ENCODE assay signal across 17 cellular contexts in the genomic region with DNA sequence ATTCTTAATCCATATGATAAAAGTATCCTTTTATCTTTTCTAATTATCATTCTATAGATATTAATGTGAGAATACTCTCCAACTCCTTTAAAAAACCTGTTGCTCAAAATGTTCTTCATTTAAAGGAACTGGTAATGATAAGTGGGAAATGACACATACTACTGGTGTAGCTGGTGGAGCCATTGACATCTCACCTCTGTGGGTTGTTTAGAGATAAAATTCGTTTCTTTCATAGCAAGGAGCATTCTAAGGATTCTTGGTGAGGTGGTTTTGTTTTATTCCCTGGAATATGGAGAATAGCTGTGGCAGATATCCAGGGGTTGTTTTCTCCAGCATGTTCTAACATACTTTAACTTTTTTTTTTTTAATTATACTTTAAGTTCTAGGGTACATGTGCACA.
"Had no signal": no experiment of that assay in that cellular context is flagged by ENCODE, and none has a peak within 500 bp of the region (broad histone marks: within the 10 kb centered on the region; RNA-seq: fewer than 3 reads in every experiment).

No MANE protein-coding gene starts in this region.

- H3K36me3 ChIP-seq: cardiac muscle cell, colonic mucosa, esophagus muscularis mucosa, lower lobe of right lung, upper lobe of left lung had no signal

- H3K4me1 ChIP-seq: colonic mucosa, lower lobe of right lung, upper lobe of left lung had no signal

- H3K4me3 ChIP-seq: cardiac muscle cell, colonic mucosa, esophagus muscularis mucosa, lower lobe of right lung, smooth muscle cell, upper lobe of left lung had no signal

- H3K27me3 ChIP-seq: cardiac muscle cell, colonic mucosa, esophagus muscularis mucosa, foreskin keratinocyte, upper lobe of left lung had no signal

- ATAC-seq: activated CD4-positive, CD25-positive, alpha-beta regulatory T cell treated with anti-CD3 and anti-CD28 coated beads, Interleukin-2, amount 50 U/mL, for 24 hours; foreskin keratinocyte; lower lobe of right lung; right cardiac atrium; stimulated activated naive CD8-positive, alpha-beta T cell treated with anti-CD3 and anti-CD28 coated beads, Interleukin-15, amount 100 ng/mL, for 72 hours had no signal

- DNase-seq: activated CD4-positive, alpha-beta T cell treated with anti-CD3 and anti-CD28 coated beads, Interleukin-2, amount 50 U/mL, for 1 hour; activated CD8-positive, alpha-beta memory T cell treated with anti-CD3 and anti-CD28 coated beads for 24 hours; activated gamma-delta T cell treated with Interleukin-2 at 50 U/mL for 16 hours; activated naive CD8-positive, alpha-beta T cell treated with anti-CD3 and anti-CD28 coated beads for 36 hours; colonic mucosa; foreskin keratinocyte; immature natural killer cell; lower lobe of right lung; nephron progenitor cell; occipital lobe; right cardiac atrium; stimulated activated naive CD8-positive, alpha-beta T cell treated with anti-CD3 and anti-CD28 coated beads, Interleukin-15, amount 100 ng/mL, for 72 hours; upper lobe of left lung had no signal

- H3K9me3 ChIP-seq: colonic mucosa, lower lobe of right lung, upper lobe of left lung had no signal
